Comparison of ENCODE assay signal across 1 cellular context in genomic region chr3:100106094-100106493, GRCh38.
A peak's percentile ranks its signal among the peaks of the same experiment; 100 is the strongest.
TF ChIP-seq lines count a peak whose summit lies in the region.

No MANE protein-coding gene starts in this region.

TF ChIP-seq in K562, 482 proteins besides CTCF, POLR2A, EP300 and RAD21 (continued from another document):
- TF ChIP-seq XRCC4 (IDR thresholded peaks at IDR 0.05; ENCODE audit: extremely low read depth, insufficient read depth, insufficient read length) (no peak), ZNF77 (CRISPR knock-in tag; IDR thresholded peaks at IDR 0.05) (no peak), ZNF124 (CRISPR knock-in tag; IDR thresholded peaks at IDR 0.05) (no peak), ZNF75A (CRISPR knock-in tag; IDR thresholded peaks at IDR 0.05) (no peak), MEIS2 (IDR thresholded peaks at IDR 0.05; ENCODE audit: partially characterized antibody) (peak; percentile 55), ZNF274 (IDR thresholded peaks at IDR 0.05; ENCODE audit: borderline replicate concordance, low read depth, low read length) (no peak), GTF3C2 (IDR thresholded peaks at IDR 0.05; ENCODE audit: borderline replicate concordance, extremely low read depth, insufficient read length) (no peak), ASH1L (IDR thresholded peaks at IDR 0.05; ENCODE audit: borderline replicate concordance, low read depth, partially characterized antibody) (no peak), FIP1L1 (IDR thresholded peaks at IDR 0.05; ENCODE audit: low read depth, low read length, poor library complexity, severe bottlenecking) (no peak), ZBTB43 (CRISPR knock-in tag; IDR thresholded peaks at IDR 0.05) (no peak)
